ENCODE assay signal across 8 cellular contexts in the genomic region with DNA sequence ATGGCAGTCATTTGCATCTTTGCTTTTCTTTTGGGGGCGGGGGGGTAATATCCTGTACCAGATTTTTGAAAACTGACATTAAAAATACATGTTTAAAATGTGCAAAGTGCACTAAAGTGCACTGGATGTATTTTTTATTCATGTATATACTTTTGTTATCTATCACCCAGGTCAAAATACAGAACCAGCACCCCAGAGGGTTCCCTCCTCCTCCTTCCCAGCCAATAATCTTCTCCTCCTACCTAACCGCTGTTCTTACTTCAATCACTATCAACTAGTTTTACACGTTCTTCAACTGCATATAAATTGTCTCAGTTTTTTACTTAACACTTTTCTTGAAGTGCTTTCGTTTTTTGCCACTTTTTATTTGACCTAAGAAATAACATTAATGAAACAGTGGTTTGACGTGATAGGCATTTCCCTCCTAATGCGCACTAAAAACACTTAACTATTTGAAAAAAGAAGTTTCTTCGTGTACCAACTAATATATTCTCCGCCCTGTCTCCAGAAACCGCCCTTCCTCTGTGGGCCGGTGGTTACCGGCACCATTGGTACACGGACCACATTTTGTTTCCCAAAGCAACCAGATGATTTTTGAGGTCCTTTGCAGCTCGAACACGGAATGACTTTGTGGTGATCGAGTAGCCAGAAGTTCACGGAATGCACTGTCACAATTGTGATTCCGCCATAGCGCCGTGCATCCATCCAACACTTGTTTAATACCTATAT. TPM values are rescaled to one million over a fixed set of nuclear protein-coding genes. Genes with fewer than 3 reads are reported as not detected.
DNase-seq lines count a peak whose midpoint lies in the region; ATAC-seq, FAIRE-seq and TF ChIP-seq lines count a peak whose summit lies in the region.

No MANE protein-coding gene starts in this region.

- H3K27ac ChIP-seq in liver (ENCODE audit: low read depth in 1 of 2, low read length in 2 of 2) = peak overlapping the region; percentile 73 to 77

- in situ Hi-C loops in astrocyte of the cerebellum (cut with HindIII; ENCODE audit: low sequenced_read_pairs) = no loop called here

- 8% methylated on average over 19 of the region's 19 CpGs for WGBS in liver

- ATAC-seq in GM19023 (IDR thresholded peaks at IDR 0.05; ENCODE audit: unreplicated experiment) (no peak), HG02938 (IDR thresholded peaks at IDR 0.05; ENCODE audit: unreplicated experiment) (no peak)

- CTCF ChIA-PET in GM10248 (lab: Yijun Ruan, JAX) = interaction anchor here (1.0 to 1.5 kb wide), 4 partner anchors 14 to 83 kb away, joined by 3 to 6 read pairs (median 5); no protein-coding TSS in a partner anchor

- no peaks in the 10 kb centered on the region for H3K36me3 ChIP-seq in liver (ENCODE audit: control insufficient read depth in 4 of 4, insufficient read depth in 3 of 4, low read depth in 1 of 4, low read length in 3 of 4)

- DNase-seq in RCC 7860 (ENCODE audit: low spot score) (peak; percentile 21), astrocyte of the cerebellum (ENCODE audit: low read depth) (no peak), GM10248 (ENCODE audit: extremely low spot score) (no peak)
- DNase-seq in stimulated activated CD8-positive, alpha-beta memory T cell treated with anti-CD3 and anti-CD28 coated beads, Interleukin-4, amount 100 ng/mL, for 24 hours (ENCODE audit: low read depth) = peak; percentile 15

- H3K9ac ChIP-seq in liver (ENCODE audit: low read depth in 1 of 2, low read length in 2 of 2) = peak overlapping the region; percentile 71 to 75

- POLR2A ChIA-PET in GM10248 (lab: Yijun Ruan, JAX) = interaction anchor here (0.8 to 1.1 kb wide), 4 partner anchors 18 to 49 kb away, joined by 3 to 5 read pairs (median 4); no protein-coding TSS in a partner anchor

- no peak for FAIRE-seq in RCC 7860 (lab: Jason Lieb, UNC)

- no peaks in the 10 kb centered on the region for H3K9me3 ChIP-seq in liver (ENCODE audit: control insufficient read depth in 4 of 4, low read length in 3 of 4)

- no peak for TF ChIP-seq RAD21 in liver (IDR thresholded peaks at IDR 0.05)

- no peaks in the 10 kb centered on the region for H3K27me3 ChIP-seq in liver (ENCODE audit: control insufficient read depth in 4 of 4, insufficient read depth in 4 of 4, low read length in 3 of 4)

- H3K4me3 ChIP-seq in GM08714 (ENCODE audit: low read length) (peak overlapping the region; percentile 90), astrocyte of the cerebellum (ENCODE audit: low read depth, low read length) (peak overlapping the region; percentile 66), liver (ENCODE audit: low read depth in 1 of 3, low read length in 3 of 3) (peak overlapping the region; percentile 51 to 79 (median 71))

- H3K4me1 ChIP-seq in liver (ENCODE audit: control insufficient read depth in 4 of 4, insufficient read depth in 4 of 4, low read length in 3 of 4) = peaks cover 0 to 10% (median 4%) of the 10 kb centered on the region in 4 donors

- TF ChIP-seq CTCF in astrocyte of the cerebellum (IDR thresholded peaks at IDR 0.05; ENCODE audit: low read depth, low read length, missing control alignments) (no peak), liver (IDR thresholded peaks at IDR 0.05; ENCODE audit: low read depth, low read length, missing input control) (no peak), GM10248 (IDR thresholded peaks at IDR 0.05; ENCODE audit: control extremely low read depth, extremely low read depth, low read depth, missing control alignments) (no peak)

TF ChIP-seq in liver, 16 proteins besides CTCF, POLR2A, EP300 and RAD21:
- TF ChIP-seq HNF4G (IDR thresholded peaks at IDR 0.05) = no peak
- TF ChIP-seq, protein P1, sequence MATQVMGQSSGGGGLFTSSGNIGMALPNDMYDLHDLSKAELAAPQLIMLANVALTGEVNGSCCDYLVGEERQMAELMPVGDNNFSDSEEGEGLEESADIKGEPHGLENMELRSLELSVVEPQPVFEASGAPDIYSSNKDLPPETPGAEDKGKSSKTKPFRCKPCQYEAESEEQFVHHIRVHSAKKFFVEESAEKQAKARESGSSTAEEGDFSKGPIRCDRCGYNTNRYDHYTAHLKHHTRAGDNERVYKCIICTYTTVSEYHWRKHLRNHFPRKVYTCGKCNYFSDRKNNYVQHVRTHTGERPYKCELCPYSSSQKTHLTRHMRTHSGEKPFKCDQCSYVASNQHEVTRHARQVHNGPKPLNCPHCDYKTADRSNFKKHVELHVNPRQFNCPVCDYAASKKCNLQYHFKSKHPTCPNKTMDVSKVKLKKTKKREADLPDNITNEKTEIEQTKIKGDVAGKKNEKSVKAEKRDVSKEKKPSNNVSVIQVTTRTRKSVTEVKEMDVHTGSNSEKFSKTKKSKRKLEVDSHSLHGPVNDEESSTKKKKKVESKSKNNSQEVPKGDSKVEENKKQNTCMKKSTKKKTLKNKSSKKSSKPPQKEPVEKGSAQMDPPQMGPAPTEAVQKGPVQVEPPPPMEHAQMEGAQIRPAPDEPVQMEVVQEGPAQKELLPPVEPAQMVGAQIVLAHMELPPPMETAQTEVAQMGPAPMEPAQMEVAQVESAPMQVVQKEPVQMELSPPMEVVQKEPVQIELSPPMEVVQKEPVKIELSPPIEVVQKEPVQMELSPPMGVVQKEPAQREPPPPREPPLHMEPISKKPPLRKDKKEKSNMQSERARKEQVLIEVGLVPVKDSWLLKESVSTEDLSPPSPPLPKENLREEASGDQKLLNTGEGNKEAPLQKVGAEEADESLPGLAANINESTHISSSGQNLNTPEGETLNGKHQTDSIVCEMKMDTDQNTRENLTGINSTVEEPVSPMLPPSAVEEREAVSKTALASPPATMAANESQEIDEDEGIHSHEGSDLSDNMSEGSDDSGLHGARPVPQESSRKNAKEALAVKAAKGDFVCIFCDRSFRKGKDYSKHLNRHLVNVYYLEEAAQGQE (IDR thresholded peaks at IDR 0.05) = peak; percentile 3
- peak; percentile 37 for TF ChIP-seq YY1 (IDR thresholded peaks at IDR 0.05)
TF ChIP-seq in liver: peak in this region for 2.

RNA-seq across cellular contexts. Expression of a gene that starts 0.8 kb away (rescaled TPM):
- 10 to 100 TPM; 37.9 to 92.3 TPM for total RNA-seq in liver
- polyA plus RNA-seq in liver = 10 to 100 TPM; 18.6 to 37.0 TPM

Comparison
In these comparisons a context has a peak if more than half of its experiments do, and no peak if none do; other contexts are left out.
1. DNase-seq: peak in RCC 7860 (single experiment) and stimulated activated CD8-positive, alpha-beta memory T cell treated with anti-CD3 and anti-CD28 coated beads, Interleukin-4, amount 100 ng/mL, for 24 hours (single experiment); none in astrocyte of the cerebellum (single experiment) and GM10248 (single experiment).
2. Peak in every context shown above with its lines, with median percentiles within 50 percentile points of each other: H3K4me3 ChIP-seq.